ENCODE assay signal across 8 cellular contexts in genomic region chr10:103350522-103351260, GRCh38. TPM values are rescaled to one million over a fixed set of nuclear protein-coding genes. Genes with fewer than 3 reads are reported as not detected.
DNase-seq lines count a peak whose midpoint lies in the region; ATAC-seq and TF ChIP-seq lines count a peak whose summit lies in the region.

Gene PCGF6 (minus strand): TSS chr10:103351140. CDS start chr10:103351066, 74 bp downstream.

- H3K27me3 ChIP-seq in BLaER1 (no peaks in the 10 kb centered on the region), lung (ENCODE audit: control insufficient read depth, insufficient read depth) (no peaks in the 10 kb centered on the region)

- peak within 1 kb of the TSS; percentile 94 for H3K4me3 ChIP-seq in BLaER1
- H3K4me3 ChIP-seq in lung, result peak within 1 kb of the TSS; percentile 90

- POLR2A ChIA-PET in activated CD8-positive, alpha-beta T cell treated with anti-CD3 and anti-CD28 coated beads, Interleukin-2, amount 10 ng/mL, durations not matched to agents 7 days and 5 days (lab: Charles Lee), result interaction anchor here (1.2 to 2.2 kb wide), 2 partner anchors 9 to 18 kb away, joined by 6 to 15 read pairs; partner anchors contain the start of gene TAF5

- H3K4me3 Mint-ChIP-seq in activated CD8-positive, alpha-beta T cell treated with anti-CD3 and anti-CD28 coated beads, Interleukin-2, amount 10 ng/mL, durations not matched to agents 7 days and 5 days, result peak within 1 kb of the TSS; percentile 94

- peaks cover 12% of the 10 kb centered on the region for H3K4me1 Mint-ChIP-seq in activated CD8-positive, alpha-beta T cell treated with anti-CD3 and anti-CD28 coated beads, Interleukin-2, amount 10 ng/mL, durations not matched to agents 7 days and 5 days (ENCODE audit: low read depth)

- DNase-seq in NCI-H82 (lab: John Stamatoyannopoulos, UW) (peak; percentile 85), lung (ENCODE audit: low spot score) (peak; percentile 76)
- peak; percentile 75 for DNase-seq in activated CD8-positive, alpha-beta T cell treated with anti-CD3 and anti-CD28 coated beads, Interleukin-2, amount 10 ng/mL, durations not matched to agents 7 days and 5 days
- DNase-seq in effector CD4-positive, alpha-beta T cell, result peak; percentile 50
- peak; percentile 43 to 78 (median 54) for DNase-seq in stimulated activated CD4-positive, alpha-beta T cell treated with anti-CD3 and anti-CD28 coated beads, TNF-alpha, amount 100 ng/mL, for 24 hours (ENCODE audit: low read depth in 3 of 3)

- peaks cover 35% of the 10 kb centered on the region for H3K36me3 ChIP-seq in BLaER1
- H3K36me3 ChIP-seq in lung (ENCODE audit: control insufficient read depth in 2 of 2, insufficient read depth in 2 of 2, low read length in 2 of 2), result peaks cover 0 to 2% of the 10 kb centered on the region in 2 donors

- H3K4me1 ChIP-seq in BLaER1 (peaks cover 25% of the 10 kb centered on the region), lung (ENCODE audit: control insufficient read depth in 2 of 2, insufficient read depth in 2 of 2, low read length in 2 of 2) (peaks cover 0 to 8% of the 10 kb centered on the region in 2 donors)

- H3K27ac Mint-ChIP-seq in activated CD8-positive, alpha-beta T cell treated with anti-CD3 and anti-CD28 coated beads, Interleukin-2, amount 10 ng/mL, durations not matched to agents 7 days and 5 days, result peak within 1 kb of the TSS; percentile 92

- 0 to 1% methylated on average over 77 to 82 of the region's 82 CpGs for WGBS in lung, 2 donors

- peak within 1 kb of the TSS; percentile 86 for H3K4me2 ChIP-seq in BLaER1

- TF ChIP-seq POLR2A in GM19099 (IDR thresholded peaks at IDR 0.05; ENCODE audit: extremely low read depth, insufficient read length, low read depth), result peak; percentile 52

- H3K9me3 ChIP-seq in BLaER1 (no peaks in the 10 kb centered on the region), lung (ENCODE audit: control insufficient read depth in 2 of 2, insufficient read depth in 1 of 2, low read length in 1 of 2) (no peaks in the 10 kb centered on the region)

- H3K27me3 Mint-ChIP-seq in activated CD8-positive, alpha-beta T cell treated with anti-CD3 and anti-CD28 coated beads, Interleukin-2, amount 10 ng/mL, durations not matched to agents 7 days and 5 days (ENCODE audit: low read depth), result no peaks in the 10 kb centered on the region

- H3K9ac ChIP-seq in BLaER1, result peak within 1 kb of the TSS; percentile 95

- peaks cover 17% of the 10 kb centered on the region for H3K36me3 Mint-ChIP-seq in activated CD8-positive, alpha-beta T cell treated with anti-CD3 and anti-CD28 coated beads, Interleukin-2, amount 10 ng/mL, durations not matched to agents 7 days and 5 days (ENCODE audit: low read depth)

- H4K20me1 ChIP-seq in BLaER1, result peaks cover 7% of the 10 kb centered on the region

- peak; percentile 94 for ATAC-seq in HG03432 (IDR thresholded peaks at IDR 0.05; ENCODE audit: unreplicated experiment)
- peak; percentile 85 for ATAC-seq in activated CD8-positive, alpha-beta T cell treated with anti-CD3 and anti-CD28 coated beads, Interleukin-2, amount 10 ng/mL, durations not matched to agents 7 days and 5 days
- ATAC-seq in lung (ENCODE audit: insufficient read depth, low FRiP score), result peak; percentile 94

- peak within 1 kb of the TSS; percentile 93 for H3K27ac ChIP-seq in BLaER1
- H3K27ac ChIP-seq in lung (ENCODE audit: low read depth in 1 of 2, low read length in 1 of 2), result peak within 1 kb of the TSS; percentile 91 to 93

- CTCF ChIA-PET in activated CD8-positive, alpha-beta T cell treated with anti-CD3 and anti-CD28 coated beads, Interleukin-2, amount 10 ng/mL, durations not matched to agents 7 days and 5 days (lab: Charles Lee), result interaction anchor here (1.0 to 3.0 kb wide), 4 partner anchors 17 to 135 kb away, joined by 3 to 13 read pairs (median 4); no protein-coding TSS in a partner anchor

- no peaks in the 10 kb centered on the region for H3K9me3 Mint-ChIP-seq in activated CD8-positive, alpha-beta T cell treated with anti-CD3 and anti-CD28 coated beads, Interleukin-2, amount 10 ng/mL, durations not matched to agents 7 days and 5 days (ENCODE audit: insufficient read depth)

- no peak for TF ChIP-seq CTCF in lung (IDR thresholded peaks at IDR 0.05; ENCODE audit: control extremely low read depth, extremely low read depth)

RNA-seq across cellular contexts. Expression of gene PCGF6, which starts in this region (rescaled TPM):
- 10 to 100 TPM; 14.9 to 17.2 TPM for total RNA-seq in activated CD8-positive, alpha-beta T cell treated with anti-CD3 and anti-CD28 coated beads, Interleukin-2, amount 10 ng/mL, durations not matched to agents 7 days and 5 days
- total RNA-seq in lung, result 1 to 10 TPM; 5.8 to 7.7 TPM
- 1 to 10 TPM; 5.2 to 7.3 TPM for polyA plus RNA-seq in lung

Comparison
In these comparisons a context has a peak if more than half of its experiments do, and no peak if none do; other contexts are left out.
1. Peak in every context shown above with its lines: DNase-seq, ATAC-seq, H3K4me3 ChIP-seq and H3K27ac ChIP-seq.